ENCODE assay signal across 1 cellular context in the genomic region with DNA sequence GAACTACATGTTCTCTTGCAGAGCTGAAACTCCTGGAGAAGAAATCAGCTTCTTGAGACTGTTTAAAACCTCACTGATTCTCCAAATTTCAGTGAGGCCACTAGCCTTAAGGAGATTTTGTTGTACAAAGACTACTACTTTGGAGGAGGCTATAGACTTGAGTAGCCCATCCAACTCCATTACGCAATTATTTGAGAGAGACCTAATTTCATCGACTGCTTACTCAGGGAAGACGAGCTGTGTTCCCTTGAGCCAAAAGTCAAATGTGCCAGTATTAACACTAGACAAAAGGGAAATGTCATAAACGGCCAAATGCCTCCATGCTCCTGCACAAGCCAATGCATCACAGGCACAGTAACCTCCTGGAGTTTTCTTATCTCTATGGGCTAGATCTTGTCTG.
TF ChIP-seq lines count a peak whose summit lies in the region.

No MANE protein-coding gene starts in this region.

TF ChIP-seq in HepG2, 621 proteins besides CTCF, POLR2A, EP300 and RAD21:
- TF ChIP-seq, protein P1, sequence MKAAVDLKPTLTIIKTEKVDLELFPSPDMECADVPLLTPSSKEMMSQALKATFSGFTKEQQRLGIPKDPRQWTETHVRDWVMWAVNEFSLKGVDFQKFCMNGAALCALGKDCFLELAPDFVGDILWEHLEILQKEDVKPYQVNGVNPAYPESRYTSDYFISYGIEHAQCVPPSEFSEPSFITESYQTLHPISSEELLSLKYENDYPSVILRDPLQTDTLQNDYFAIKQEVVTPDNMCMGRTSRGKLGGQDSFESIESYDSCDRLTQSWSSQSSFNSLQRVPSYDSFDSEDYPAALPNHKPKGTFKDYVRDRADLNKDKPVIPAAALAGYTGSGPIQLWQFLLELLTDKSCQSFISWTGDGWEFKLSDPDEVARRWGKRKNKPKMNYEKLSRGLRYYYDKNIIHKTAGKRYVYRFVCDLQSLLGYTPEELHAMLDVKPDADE (CRISPR knock-in tag; IDR thresholded peaks at IDR 0.05), result no peak
- TF ChIP-seq, protein P2, sequence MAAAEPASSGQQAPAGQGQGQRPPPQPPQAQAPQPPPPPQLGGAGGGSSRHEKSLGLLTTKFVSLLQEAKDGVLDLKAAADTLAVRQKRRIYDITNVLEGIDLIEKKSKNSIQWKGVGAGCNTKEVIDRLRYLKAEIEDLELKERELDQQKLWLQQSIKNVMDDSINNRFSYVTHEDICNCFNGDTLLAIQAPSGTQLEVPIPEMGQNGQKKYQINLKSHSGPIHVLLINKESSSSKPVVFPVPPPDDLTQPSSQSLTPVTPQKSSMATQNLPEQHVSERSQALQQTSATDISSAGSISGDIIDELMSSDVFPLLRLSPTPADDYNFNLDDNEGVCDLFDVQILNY (CRISPR knock-in tag; conservative IDR thresholded peaks at IDR 0.05), result no peak
- TF ChIP-seq CEBPB (IDR thresholded peaks at IDR 0.05; ENCODE audit: borderline replicate concordance, low read depth, low read length), result peak; percentile 55
- TF ChIP-seq, protein P3, sequence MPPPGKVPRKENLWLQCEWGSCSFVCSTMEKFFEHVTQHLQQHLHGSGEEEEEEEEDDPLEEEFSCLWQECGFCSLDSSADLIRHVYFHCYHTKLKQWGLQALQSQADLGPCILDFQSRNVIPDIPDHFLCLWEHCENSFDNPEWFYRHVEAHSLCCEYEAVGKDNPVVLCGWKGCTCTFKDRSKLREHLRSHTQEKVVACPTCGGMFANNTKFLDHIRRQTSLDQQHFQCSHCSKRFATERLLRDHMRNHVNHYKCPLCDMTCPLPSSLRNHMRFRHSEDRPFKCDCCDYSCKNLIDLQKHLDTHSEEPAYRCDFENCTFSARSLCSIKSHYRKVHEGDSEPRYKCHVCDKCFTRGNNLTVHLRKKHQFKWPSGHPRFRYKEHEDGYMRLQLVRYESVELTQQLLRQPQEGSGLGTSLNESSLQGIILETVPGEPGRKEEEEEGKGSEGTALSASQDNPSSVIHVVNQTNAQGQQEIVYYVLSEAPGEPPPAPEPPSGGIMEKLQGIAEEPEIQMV (CRISPR knock-in tag; IDR thresholded peaks at IDR 0.05; ENCODE audit: low read depth), result no peak
